In the genomic region with DNA sequence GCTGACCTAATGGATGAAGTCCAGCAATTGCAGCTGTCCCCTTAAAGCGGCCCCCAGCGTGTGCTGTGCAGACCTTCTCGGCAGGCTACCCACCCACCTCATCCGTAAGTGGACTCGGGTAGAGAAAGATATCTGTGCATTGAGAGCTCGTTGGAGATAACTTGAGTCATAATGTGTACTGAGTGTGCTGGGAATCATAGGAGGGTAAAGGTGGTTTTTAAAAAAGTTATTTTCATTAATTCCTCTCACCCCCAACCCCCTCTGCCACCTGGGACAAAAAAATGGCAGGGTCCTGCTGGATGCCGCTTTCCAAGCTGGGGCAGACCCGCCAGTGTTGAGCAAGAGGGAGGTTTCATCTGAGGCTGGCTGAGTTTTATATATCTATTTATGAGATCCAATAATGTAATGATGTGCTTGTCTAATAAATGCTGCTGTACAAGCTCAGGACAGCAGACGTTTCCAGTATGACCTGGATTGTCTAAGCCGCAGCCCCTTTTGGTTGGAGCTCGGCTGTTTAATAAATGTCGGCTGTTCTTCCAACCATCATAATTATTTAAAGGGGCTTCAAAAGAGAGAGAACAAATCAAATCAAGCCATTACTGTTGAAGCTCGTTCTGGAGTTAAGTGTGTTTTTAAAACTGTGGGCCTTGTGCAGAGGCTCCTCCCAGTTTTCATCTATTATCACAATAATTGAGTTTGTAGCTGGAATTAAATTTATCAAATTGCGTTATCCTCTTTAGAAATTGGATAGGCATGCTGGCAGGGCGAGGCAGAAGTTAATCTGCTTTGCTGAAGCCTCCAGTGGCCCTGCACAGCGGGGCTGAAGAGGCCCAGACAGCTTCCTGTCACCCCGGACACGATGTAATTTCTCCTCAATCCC, we compare ENCODE assay signal across 1 cellular context.
TF ChIP-seq lines count a peak whose summit lies in the region.

No MANE protein-coding gene starts in this region.

TF ChIP-seq in endothelial cell of umbilical vein, 7 proteins besides CTCF, POLR2A, EP300 and RAD21:
- no peak for TF ChIP-seq POLR2AphosphoS5 (IDR thresholded peaks at IDR 0.05; ENCODE audit: insufficient read depth, low read depth, low read length)
- TF ChIP-seq JUN (IDR thresholded peaks at IDR 0.05; ENCODE audit: borderline replicate concordance, insufficient read depth, insufficient read length, low read depth): no peak
- TF ChIP-seq, protein P1, sequence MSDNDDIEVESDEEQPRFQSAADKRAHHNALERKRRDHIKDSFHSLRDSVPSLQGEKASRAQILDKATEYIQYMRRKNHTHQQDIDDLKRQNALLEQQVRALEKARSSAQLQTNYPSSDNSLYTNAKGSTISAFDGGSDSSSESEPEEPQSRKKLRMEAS (IDR thresholded peaks at IDR 0.05; ENCODE audit: insufficient read depth, insufficient read length): no peak
- TF ChIP-seq EZH2 (IDR thresholded peaks at IDR 0.05; ENCODE audit: borderline replicate concordance, low read depth, low read length, severe bottlenecking): no peak
- TF ChIP-seq GATA2 (IDR thresholded peaks at IDR 0.05; ENCODE audit: insufficient read depth, insufficient read length, low read depth, low read length): no peak
- TF ChIP-seq MYC (IDR thresholded peaks at IDR 0.05; ENCODE audit: low read depth, low read length): no peak
- TF ChIP-seq FOS (IDR thresholded peaks at IDR 0.05; ENCODE audit: borderline replicate concordance, insufficient read depth, low read length): no peak
TF ChIP-seq in endothelial cell of umbilical vein: peak in this region for 0.
